In genomic region chr9:4665357-4665756, GRCh38 we compare ENCODE assay signal across 8 cellular contexts. TPM values are rescaled to one million over a fixed set of nuclear protein-coding genes. Genes with fewer than 3 reads are reported as not detected.
A peak's percentile ranks its signal among the peaks of the same experiment; 100 is the strongest.
DNase-seq lines count a peak whose midpoint lies in the region; ATAC-seq and TF ChIP-seq lines count a peak whose summit lies in the region.

No MANE protein-coding gene starts in this region.

- POLR2A ChIA-PET in RWPE1 (lab: Yijun Ruan, JAX; ENCODE audit: low non-redundant PET): no interaction called here

- H3K4me1 ChIP-seq in CD4-positive, CD25-positive, alpha-beta regulatory T cell (ENCODE audit: control insufficient read depth, insufficient read depth, low read length, poor library complexity, severe bottlenecking): peaks cover 62% of the 10 kb centered on the region
- H3K4me1 ChIP-seq in KMS-11 (ENCODE audit: low read depth, poor library complexity, severe bottlenecking): peaks cover 29% of the 10 kb centered on the region
- peaks cover 12% of the 10 kb centered on the region for H3K4me1 ChIP-seq in mucosa of descending colon (ENCODE audit: low read depth)
- H3K4me1 ChIP-seq in tibial artery: peaks cover 0 to 47% (median 28%) of the 10 kb centered on the region in 4 donors

- H3K79me2 ChIP-seq in KMS-11 (ENCODE audit: insufficient read depth, low read depth): no peaks in the 10 kb centered on the region

- H2AFZ ChIP-seq in KMS-11 (ENCODE audit: low read depth): no peak overlapping the region

- no peak for DNase-seq in CD4-positive, CD25-positive, alpha-beta regulatory T cell
- DNase-seq in cerebellum (ENCODE audit: low spot score): peak; percentile 21
- no peak for DNase-seq in mucosa of descending colon
- DNase-seq in tibial artery: no peak
- DNase-seq in left colon: no peak
- DNase-seq in RWPE1 (ENCODE audit: low spot score): no peak
- no peak for DNase-seq in amniotic stem cell (lab: John Stamatoyannopoulos, UW)

- H3K4me3 ChIP-seq in CD4-positive, CD25-positive, alpha-beta regulatory T cell (ENCODE audit: low read depth, low read length): peak overlapping the region; percentile 87
- no peak overlapping the region for H3K4me3 ChIP-seq in KMS-11 (IDR thresholded peaks at IDR 0.05; ENCODE audit: insufficient read depth, low read depth, low read length)
- H3K4me3 ChIP-seq in mucosa of descending colon: no peak overlapping the region
- no peak overlapping the region for H3K4me3 ChIP-seq in tibial artery

- H3K27me3 Mint-ChIP-seq in CD4-positive, CD25-positive, alpha-beta regulatory T cell: no peaks in the 10 kb centered on the region

- H3K9me3 Mint-ChIP-seq in CD4-positive, CD25-positive, alpha-beta regulatory T cell: no peaks in the 10 kb centered on the region

- H3K27ac ChIP-seq in CD4-positive, CD25-positive, alpha-beta regulatory T cell (ENCODE audit: insufficient read depth, low read length, poor library complexity, severe bottlenecking): peak overlapping the region; percentile 18
- H3K27ac ChIP-seq in KMS-11: no peak overlapping the region
- H3K27ac ChIP-seq in tibial artery: peak overlapping the region in 1 of 2 donors; percentile 6
- H3K27ac ChIP-seq in RWPE1: no peak overlapping the region

- H3K4me2 ChIP-seq in KMS-11: peak overlapping the region; percentile 69; the same call in 1 of the 2 replicates

- ATAC-seq in CD4-positive, CD25-positive, alpha-beta regulatory T cell (ENCODE audit: low read depth in 2 of 2): no peak
- ATAC-seq in mucosa of descending colon (peak; percentile 4), left colon (no peak)

- intact Hi-C loops in mucosa of descending colon (cut with DNase I, micrococcal nuclease): no loop called here
- intact Hi-C loops in tibial artery (cut with DNase I; ENCODE audit: low total_unique reads): loop anchor here (10.0 kb wide), 2 partner anchors 371 to 779 kb away; no protein-coding TSS in a partner anchor
- intact Hi-C loops in left colon (cut with DNase I, micrococcal nuclease): loop anchor here in 1 of 2 donors (10.0 kb wide), 1 partner anchor 319 kb away; the partner anchor contains the start of gene JAK2

- H3K27ac Mint-ChIP-seq in CD4-positive, CD25-positive, alpha-beta regulatory T cell: peak overlapping the region; percentile 94 to 98 (median 95)

- H4K20me1 ChIP-seq in KMS-11 (ENCODE audit: insufficient read depth): no peaks in the 10 kb centered on the region

- H3K36me3 Mint-ChIP-seq in CD4-positive, CD25-positive, alpha-beta regulatory T cell: no peaks in the 10 kb centered on the region

- H3K9me3 ChIP-seq in CD4-positive, CD25-positive, alpha-beta regulatory T cell (ENCODE audit: control insufficient read depth in 2 of 2, low read length in 2 of 2): no peaks in the 10 kb centered on the region
- no peaks in the 10 kb centered on the region for H3K9me3 ChIP-seq in mucosa of descending colon
- no peaks in the 10 kb centered on the region for H3K9me3 ChIP-seq in tibial artery

- peaks cover 3% of the 10 kb centered on the region for H3K27me3 ChIP-seq in CD4-positive, CD25-positive, alpha-beta regulatory T cell (ENCODE audit: control insufficient read depth, insufficient read depth, low read length)
- peaks cover 8% of the 10 kb centered on the region; the same call in 1 of the 2 replicates for H3K27me3 ChIP-seq in KMS-11 (ENCODE audit: insufficient read depth, low read depth)
- H3K27me3 ChIP-seq in tibial artery: no peaks in the 10 kb centered on the region

- TF ChIP-seq CTCF in KMS-11 (conservative IDR thresholded peaks at IDR 0.05; ENCODE audit: low read depth, low read length) (no peak), mucosa of descending colon (IDR thresholded peaks at IDR 0.05) (no peak), tibial artery (IDR thresholded peaks at IDR 0.05) (no peak), RWPE1 (conservative IDR thresholded peaks at IDR 0.05; ENCODE audit: low read depth) (no peak)

- CTCF ChIA-PET in RWPE1 (lab: Yijun Ruan, JAX): no interaction called here

- H3K4me1 Mint-ChIP-seq in CD4-positive, CD25-positive, alpha-beta regulatory T cell: peaks cover 44 to 68% (median 64%) of the 10 kb centered on the region in 4 donors

- peak overlapping the region; percentile 91 to 100 (median 96) for H3K4me3 Mint-ChIP-seq in CD4-positive, CD25-positive, alpha-beta regulatory T cell

- no peak overlapping the region for H3K9ac ChIP-seq in KMS-11

- no peaks in the 10 kb centered on the region for H3K36me3 ChIP-seq in CD4-positive, CD25-positive, alpha-beta regulatory T cell (ENCODE audit: control insufficient read depth, insufficient read depth, low read length)
- no peaks in the 10 kb centered on the region for H3K36me3 ChIP-seq in KMS-11 (ENCODE audit: insufficient read depth)
- H3K36me3 ChIP-seq in mucosa of descending colon (ENCODE audit: low read depth): no peaks in the 10 kb centered on the region
- H3K36me3 ChIP-seq in tibial artery: no peaks in the 10 kb centered on the region

RNA-seq across cellular contexts. Expression of gene SPATA6L, which starts 0.9 kb away (rescaled TPM):
- 2.5 TPM for total RNA-seq in CD4-positive, CD25-positive, alpha-beta regulatory T cell
- polyA plus RNA-seq in CD4-positive, CD25-positive, alpha-beta regulatory T cell: 1 to 10 TPM in 2 of 4 donors, under 1 TPM in 2; 0.21 to 1.9 (median 0.99) TPM
- total RNA-seq in cerebellum (12.0 TPM), mucosa of descending colon (1 to 10 TPM; 4.5 to 4.9 (median 4.7) TPM), left colon (1 to 10 TPM; 3.2 to 6.3 TPM)

RNA-seq across cellular contexts. Expression of gene PLPP6, which starts 3.3 kb away (rescaled TPM):
- 7.3 TPM for total RNA-seq in CD4-positive, CD25-positive, alpha-beta regulatory T cell
- 1 to 10 TPM; 5.0 to 9.6 (median 8.9) TPM for polyA plus RNA-seq in CD4-positive, CD25-positive, alpha-beta regulatory T cell
- total RNA-seq in cerebellum (10.6 TPM), mucosa of descending colon (10 to 100 TPM in 2 of 3 donors, 1 to 10 TPM in 1; 9.5 to 21.5 (median 17.2) TPM), left colon (10 to 100 TPM; 15.9 to 22.3 TPM)

RNA-seq across cellular contexts. Expression of gene CDC37L1, which starts 14.0 kb away (rescaled TPM):
- total RNA-seq in CD4-positive, CD25-positive, alpha-beta regulatory T cell: 26.2 TPM
- polyA plus RNA-seq in CD4-positive, CD25-positive, alpha-beta regulatory T cell: 10 to 100 TPM; 14.3 to 27.3 (median 22.6) TPM
- total RNA-seq in cerebellum (20.1 TPM), mucosa of descending colon (10 to 100 TPM; 11.1 to 27.1 (median 13.9) TPM), left colon (10 to 100 TPM; 11.9 to 14.7 TPM)
